Comparison of ENCODE assay signal across 8 cellular contexts in genomic region chr4:153223418-153223792, GRCh38. TPM values are rescaled to one million over a fixed set of nuclear protein-coding genes. Genes with fewer than 3 reads are reported as not detected.
DNase-seq lines count a peak whose midpoint lies in the region; ATAC-seq, FAIRE-seq and TF ChIP-seq lines count a peak whose summit lies in the region.

No MANE protein-coding gene starts in this region.

- H2BK120ac ChIP-seq in H1 (replicated peaks; ENCODE audit: low read depth, low read length): no peak overlapping the region

- H2BK15ac ChIP-seq in H1 (ENCODE audit: low read length): no peak overlapping the region; the same call in 1 of the 2 replicates

- no peak overlapping the region for H2BK12ac ChIP-seq in H1 (ENCODE audit: low read depth, low read length)

- H4K91ac ChIP-seq in H1 (replicated peaks; ENCODE audit: insufficient read length, low read length): no peak overlapping the region

- H4K5ac ChIP-seq in H1 (ENCODE audit: insufficient read length, low read depth, low read length): no peak overlapping the region

- H3K4me1 Mint-ChIP-seq in neural crest cell: peaks cover 74% of the 10 kb centered on the region

- H3K4ac ChIP-seq in H1 (replicated peaks; ENCODE audit: insufficient read length, low read depth, low read length): no peak overlapping the region

- H3K56ac ChIP-seq in H1 (replicated peaks; ENCODE audit: insufficient read length, low read depth, low read length): no peak overlapping the region

- H3K27me3 ChIP-seq in MG63 (no peaks in the 10 kb centered on the region), H1 (replicated peaks in 1 of 4; ENCODE audit: control insufficient read depth in 3 of 4, extremely low read depth in 1 of 4, insufficient read depth in 3 of 4, low read length in 3 of 4) (peaks cover 0 to 10% (median 4%) of the 10 kb centered on the region in 4 experiments; a peak in 3 of 7 replicates)

- peak overlapping the region; percentile 19 for H3K27ac Mint-ChIP-seq in neural crest cell (ENCODE audit: unreplicated experiment)

- peaks cover 13% of the 10 kb centered on the region for H3K36me3 Mint-ChIP-seq in neural crest cell (ENCODE audit: low read depth)

- DNase-seq in EH (ENCODE audit: low read depth) (peak; percentile 40), MG63 (no peak), H1 (ENCODE audit: low read depth in 1 of 2, low spot score in 2 of 2) (no peak), neural crest cell (ENCODE audit: low read depth, low spot score) (no peak)
- no peak for DNase-seq in stimulated activated CD4-positive, alpha-beta T cell treated with anti-CD3 and anti-CD28 coated beads, Interleukin-4, amount 100 ng/mL, for 1 hour

- peak overlapping the region; percentile 86 for H3K4me3 Mint-ChIP-seq in neural crest cell

- 28% methylated on average over 9 of the region's 9 CpGs; no CpG with 5 or more reads in 1 of the 2 experiments for WGBS in H1 (ENCODE audit: extremely low coverage in 1 of 2, insufficient coverage in 1 of 2, insufficient read length in 1 of 2, insufficient replicate concordance in 2 of 2, low coverage in 1 of 2, low lambda C conversion rate in 2 of 2, missing lambda C conversion rate in 1 of 2), 2 experiments

- peak overlapping the region in 2 of 4 experiments; percentile 5 to 45; a peak in 1 of 7 replicates for H3K9ac ChIP-seq in H1 (replicated peaks in 1 of 4; ENCODE audit: extremely low read depth in 1 of 4, low read depth in 3 of 4, low read length in 3 of 4)

- FAIRE-seq in H1 (lab: Jason Lieb, UNC): no peak

- no peak overlapping the region for H3K23ac ChIP-seq in H1 (ENCODE audit: insufficient read length)

- H3K36me3 ChIP-seq in MG63: peaks cover 10% of the 10 kb centered on the region
- peaks cover 0 to 4% (median 0%) of the 10 kb centered on the region in 4 experiments; a peak in 2 of 8 replicates for H3K36me3 ChIP-seq in H1 (ENCODE audit: control insufficient read depth in 2 of 4, insufficient read depth in 4 of 4, low read length in 3 of 4)

- H4K8ac ChIP-seq in H1 (ENCODE audit: extremely low read depth, insufficient read depth, low read length): no peak overlapping the region

- H2AFZ ChIP-seq in H1 (ENCODE audit: low read length): no peak overlapping the region

- peaks cover 0 to 16% of the 10 kb centered on the region in 2 experiments; a peak in 1 of 4 replicates for H3K79me2 ChIP-seq in H1 (ENCODE audit: control insufficient read depth in 1 of 2, insufficient read depth in 2 of 2, low read length in 2 of 2)

- CTCF ChIA-PET in H1 (lab: Charles Lee; ENCODE audit: partially characterized antibody): interaction anchor here (0.5 to 3.2 kb wide), 15 partner anchors 9 to 1923 kb away, joined by 3 to 25 read pairs (median 4); partner anchors contain the start of gene TRIM2

- TF ChIP-seq CTCF in H1 (IDR thresholded peaks at IDR 0.05; ENCODE audit: control extremely low read depth in 1 of 3, insufficient read depth in 1 of 3, low read depth in 1 of 3, low read length in 3 of 3) (no peak), neural crest cell (conservative IDR thresholded peaks at IDR 0.05) (no peak)

- H3K9me3 ChIP-seq in MG63 (peaks cover 6% of the 10 kb centered on the region), H1 (ENCODE audit: insufficient read depth in 2 of 2, low read depth in 1 of 2, low read length in 1 of 2) (0 out of 4 replicates have a peak, but pooled peaks cover 0 to 3% of the 10 kb centered on the region in 2 experiments)

- peaks cover 4% of the 10 kb centered on the region for H3K79me1 ChIP-seq in H1 (ENCODE audit: low read depth, low read length)

- peaks cover 0 to 3% of the 10 kb centered on the region in 2 experiments for H4K20me1 ChIP-seq in H1 (replicated peaks in 1 of 2; ENCODE audit: control insufficient read depth in 1 of 2, insufficient read depth in 2 of 2, low read length in 2 of 2)

- H2BK5ac ChIP-seq in H1 (ENCODE audit: low read depth, low read length): no peak overlapping the region

- no peak for TF ChIP-seq POLR2A in H1 (IDR thresholded peaks at IDR 0.05; ENCODE audit: control extremely low read depth in 1 of 2, low read depth in 2 of 2, low read length in 2 of 2)

- no peaks in the 10 kb centered on the region; a peak in 2 of 7 replicates for H3K4me1 ChIP-seq in H1 (replicated peaks in 1 of 4; ENCODE audit: control insufficient read depth in 3 of 4, insufficient read depth in 4 of 4, low read length in 3 of 4)

- no peak overlapping the region; the same call in 1 of the 2 replicates for H3K18ac ChIP-seq in H1 (ENCODE audit: extremely low read depth, low read length)

- no peak overlapping the region for H2AK5ac ChIP-seq in H1 (ENCODE audit: low read depth, low read length)

- no peak for TF ChIP-seq EP300 in H1 (IDR thresholded peaks at IDR 0.05; ENCODE audit: borderline replicate concordance in 1 of 2, low read depth in 2 of 2, low read length in 2 of 2)

- POLR2A ChIA-PET in H1 (lab: Charles Lee; ENCODE audit: partially characterized antibody): interaction anchor here (0.6 to 3.0 kb wide), 9 partner anchors 9 to 119 kb away, joined by 3 to 9 read pairs (median 6); partner anchors contain the start of gene TRIM2

- H3K27ac ChIP-seq in H1 (ENCODE audit: low read depth, low read length): no peak overlapping the region

- peaks cover 18% of the 10 kb centered on the region; the same call in 1 of the 2 replicates for H3K23me2 ChIP-seq in H1 (ENCODE audit: low read depth, low read length)

- H3K27me3 Mint-ChIP-seq in neural crest cell (ENCODE audit: low read depth): no peaks in the 10 kb centered on the region

- no peak for TF ChIP-seq RAD21 in H1 (IDR thresholded peaks at IDR 0.05 in 1 of 2, conservative IDR thresholded peaks at IDR 0.05 in 1 of 2; ENCODE audit: low read depth in 2 of 2, low read length in 2 of 2)

- H3K4me3 ChIP-seq in MG63 (peak overlapping the region; percentile 62), H1 (ENCODE audit: extremely low read depth in 1 of 4, insufficient read depth in 2 of 4, low read depth in 3 of 4, low read length in 4 of 4) (peak overlapping the region; percentile 49 to 68 (median 60))

- H3K9me3 Mint-ChIP-seq in neural crest cell: no peaks in the 10 kb centered on the region

- no peak overlapping the region for H2BK20ac ChIP-seq in H1 (ENCODE audit: low read length)

- H3K14ac ChIP-seq in H1 (ENCODE audit: insufficient read length): no peak overlapping the region

- peak overlapping the region; percentile 85 to 92 for H3K4me2 ChIP-seq in H1 (ENCODE audit: insufficient read depth in 1 of 2, low read depth in 2 of 2, low read length in 2 of 2)

- ATAC-seq in HG03442 (IDR thresholded peaks at IDR 0.05; ENCODE audit: unreplicated experiment): no peak
- no peak for ATAC-seq in HG03457 (IDR thresholded peaks at IDR 0.05; ENCODE audit: unreplicated experiment)
- ATAC-seq in GM21723 (IDR thresholded peaks at IDR 0.05; ENCODE audit: unreplicated experiment): no peak

TF ChIP-seq in H1, 55 proteins besides CTCF, POLR2A, EP300 and RAD21:
- TF ChIP-seq HDAC6 (IDR thresholded peaks at IDR 0.05; ENCODE audit: low read depth, low read length): no peak
- TF ChIP-seq TEAD4 (IDR thresholded peaks at IDR 0.05; ENCODE audit: low read depth, low read length): no peak
- TF ChIP-seq JUND (IDR thresholded peaks at IDR 0.05; ENCODE audit: low read length): no peak
- no peak for TF ChIP-seq PHF8 (conservative IDR thresholded peaks at IDR 0.05; ENCODE audit: low read depth, low read length)
- no peak for TF ChIP-seq ATF2 (IDR thresholded peaks at IDR 0.05; ENCODE audit: low read length)
- TF ChIP-seq SIRT6 (IDR thresholded peaks at IDR 0.05; ENCODE audit: low read length): no peak

RNA-seq across cellular contexts. Expression of gene TRIM2, which starts 19.2 kb away (rescaled TPM):
- total RNA-seq in MG63 (2014; rRNA removed; shearing (Covaris generic); ENCODE audit: low replicate concordance): 7.0 and 10.5 TPM in 2 replicates
- total RNA-seq in H1 (2021; fragmentation: NEBNext Ultra II Directional; extraction: Animal tissue kit (Norgen Biotek cat#: 25700)): 58.1 and 59.8 TPM in 2 replicates
- polyA plus RNA-seq in H1 (2011; rRNA removed): 30.8 and 34.0 TPM in 2 replicates
- polyA plus RNA-seq in H1 (2011; cell fraction: cytosol; rRNA removed): 30.1 TPM
- polyA plus RNA-seq in H1 (2011; cell fraction: nucleus; rRNA removed): 51.4 TPM
- polyA plus RNA-seq in H1 (2012, experiment 1 of 2): 25.9 to 40.1 TPM (median 35.7 TPM) in 4 replicates
- polyA plus RNA-seq in H1 (2012, experiment 2 of 2): 7.1 TPM
- 20.5 TPM for polyA plus RNA-seq in H1 (2013, experiment 1 of 2)
- 17.9 TPM for polyA plus RNA-seq in H1 (2013, experiment 2 of 2)
- polyA minus RNA-seq in H1 (2011; rRNA and poly(A)+ RNA removed): 196 and 248 TPM in 2 replicates
- polyA minus RNA-seq in H1 (2011; cell fraction: cytosol; rRNA and poly(A)+ RNA removed): 78.7 TPM
- polyA minus RNA-seq in H1 (2011; cell fraction: nucleus; rRNA and poly(A)+ RNA removed): 117 TPM
- 105 and 106 TPM in 2 replicates for total RNA-seq in neural crest cell
